In genomic region chr12:47357006-47357405, GRCh38 we compare ENCODE assay signal across 8 cellular contexts.
A peak's percentile ranks its signal among the peaks of the same experiment; 100 is the strongest.
DNase-seq lines count a peak whose midpoint lies in the region; ATAC-seq and TF ChIP-seq lines count a peak whose summit lies in the region.
"Not testable (repeated sequence)": the region's sequence is repeated elsewhere in the genome, so short reads cannot be mapped to it uniquely, and the experiment has no call there.

No MANE protein-coding gene starts in this region.

- H3K4me1 ChIP-seq in muscle layer of duodenum (ENCODE audit: control insufficient read depth in 1 of 2, insufficient read depth in 2 of 2, low read length in 2 of 2): not testable (repeated sequence)

- not testable (repeated sequence) for DNase-seq in CD14-positive monocyte (ENCODE audit: low spot score); T-helper 17 cell; activated CD8-positive, alpha-beta T cell treated with anti-CD3 and anti-CD28 coated beads for 36 hours; activated T-helper 2 cell treated with anti-CD3 and anti-CD28 coated beads, Interferon-gamma antibody, Interleukin-2, Interleukin-4, amounts not matched to agents 10 μg/mL and 5 μg/mL and 100 μg/mL, durations not matched to agents 14 hours and 24 hours and 36 hours (ENCODE audit: low spot score); activated naive CD8-positive, alpha-beta T cell treated with anti-CD3 and anti-CD28 coated beads, Interleukin-2, amount 50 U/mL, for 24 hours; stimulated activated effector memory CD8-positive, alpha-beta T cell treated with anti-CD3 and anti-CD28 coated beads, Interleukin-12 subunit alpha, Interleukin-12 subunit beta, amount 100 ng/mL, for 72 hours (ENCODE audit: low spot score in 2 of 2)

- peak overlapping the region in 1 of 2 donors; percentile 49 for H3K4me3 Mint-ChIP-seq in CD14-positive monocyte
- H3K4me3 Mint-ChIP-seq in IgD-negative memory B cell: peak overlapping the region in 3 of 4 donors; percentile 41 to 88 (median 59)
- not testable (repeated sequence) for H3K4me3 Mint-ChIP-seq in T-helper 17 cell
- peak overlapping the region; percentile 53 for H3K4me3 Mint-ChIP-seq in activated CD8-positive, alpha-beta T cell treated with anti-CD3 and anti-CD28 coated beads for 36 hours
- peak overlapping the region; percentile 45 for H3K4me3 Mint-ChIP-seq in activated T-helper 2 cell treated with anti-CD3 and anti-CD28 coated beads, Interferon-gamma antibody, Interleukin-2, Interleukin-4, amounts not matched to agents 10 μg/mL and 5 μg/mL and 100 μg/mL, durations not matched to agents 14 hours and 24 hours and 36 hours (ENCODE audit: low read depth)
- peak overlapping the region; percentile 86 for H3K4me3 Mint-ChIP-seq in activated naive CD8-positive, alpha-beta T cell treated with anti-CD3 and anti-CD28 coated beads, Interleukin-2, amount 50 U/mL, for 24 hours
- H3K4me3 Mint-ChIP-seq in stimulated activated effector memory CD8-positive, alpha-beta T cell treated with anti-CD3 and anti-CD28 coated beads, Interleukin-12 subunit alpha, Interleukin-12 subunit beta, amount 100 ng/mL, for 72 hours: peak overlapping the region; percentile 36

- CTCF ChIA-PET in activated CD8-positive, alpha-beta T cell treated with anti-CD3 and anti-CD28 coated beads for 36 hours (lab: Charles Lee): interaction anchor here (0.9 to 2.5 kb wide), 4 partner anchors 8 to 141 kb away, joined by 3 to 8 read pairs (median 3); no protein-coding TSS in a partner anchor

- H3K9me3 ChIP-seq in T-helper 17 cell (ENCODE audit: control insufficient read depth, low read length, poor library complexity, severe bottlenecking); muscle layer of duodenum (ENCODE audit: control insufficient read depth in 1 of 2, low read length in 2 of 2): not testable (repeated sequence)

- intact Hi-C loops in CD14-positive monocyte (cut with micrococcal nuclease): loop anchor here (2.0 to 10.0 kb wide), 4 partner anchors 40 to 142 kb away; no protein-coding TSS in a partner anchor
- intact Hi-C loops in activated CD8-positive, alpha-beta T cell treated with anti-CD3 and anti-CD28 coated beads for 36 hours (cut with micrococcal nuclease): loop anchor here (2.0 to 5.0 kb wide), 2 partner anchors 34 to 140 kb away; no protein-coding TSS in a partner anchor
- intact Hi-C loops in activated T-helper 2 cell treated with anti-CD3 and anti-CD28 coated beads, Interferon-gamma antibody, Interleukin-2, Interleukin-4, amounts not matched to agents 10 μg/mL and 5 μg/mL and 100 μg/mL, durations not matched to agents 14 hours and 24 hours and 36 hours (cut with micrococcal nuclease): loop anchor here (2.0 to 10.0 kb wide), 5 partner anchors 54 to 1138 kb away; partner anchors contain the start of gene SLC38A2

- not testable (repeated sequence) for H3K9me3 Mint-ChIP-seq in CD14-positive monocyte; activated T-helper 2 cell treated with anti-CD3 and anti-CD28 coated beads, Interferon-gamma antibody, Interleukin-2, Interleukin-4, amounts not matched to agents 10 μg/mL and 5 μg/mL and 100 μg/mL, durations not matched to agents 14 hours and 24 hours and 36 hours; activated naive CD8-positive, alpha-beta T cell treated with anti-CD3 and anti-CD28 coated beads, Interleukin-2, amount 50 U/mL, for 24 hours
- peaks cover 0 to 11% (median 2%) of the 10 kb centered on the region in 3 donors for H3K9me3 Mint-ChIP-seq in IgD-negative memory B cell
- H3K9me3 Mint-ChIP-seq in activated CD8-positive, alpha-beta T cell treated with anti-CD3 and anti-CD28 coated beads for 36 hours: peaks cover 11% of the 10 kb centered on the region
- H3K9me3 Mint-ChIP-seq in stimulated activated effector memory CD8-positive, alpha-beta T cell treated with anti-CD3 and anti-CD28 coated beads, Interleukin-12 subunit alpha, Interleukin-12 subunit beta, amount 100 ng/mL, for 72 hours: peaks cover 14% of the 10 kb centered on the region

- POLR2A ChIA-PET in activated CD8-positive, alpha-beta T cell treated with anti-CD3 and anti-CD28 coated beads for 36 hours (lab: Charles Lee): interaction anchor here (1.0 to 3.4 kb wide), 9 partner anchors 10 to 141 kb away, joined by 4 to 20 read pairs (median 6); no protein-coding TSS in a partner anchor

- H3K36me3 Mint-ChIP-seq in CD14-positive monocyte; IgD-negative memory B cell; T-helper 17 cell (ENCODE audit: low read depth): not testable (repeated sequence)
- H3K36me3 Mint-ChIP-seq in activated CD8-positive, alpha-beta T cell treated with anti-CD3 and anti-CD28 coated beads for 36 hours (ENCODE audit: low read depth): peaks cover 49% of the 10 kb centered on the region
- H3K36me3 Mint-ChIP-seq in activated T-helper 2 cell treated with anti-CD3 and anti-CD28 coated beads, Interferon-gamma antibody, Interleukin-2, Interleukin-4, amounts not matched to agents 10 μg/mL and 5 μg/mL and 100 μg/mL, durations not matched to agents 14 hours and 24 hours and 36 hours (ENCODE audit: low read depth): peaks cover 40% of the 10 kb centered on the region
- H3K36me3 Mint-ChIP-seq in activated naive CD8-positive, alpha-beta T cell treated with anti-CD3 and anti-CD28 coated beads, Interleukin-2, amount 50 U/mL, for 24 hours (ENCODE audit: low read depth): peaks cover 47% of the 10 kb centered on the region
- peaks cover 25% of the 10 kb centered on the region for H3K36me3 Mint-ChIP-seq in stimulated activated effector memory CD8-positive, alpha-beta T cell treated with anti-CD3 and anti-CD28 coated beads, Interleukin-12 subunit alpha, Interleukin-12 subunit beta, amount 100 ng/mL, for 72 hours

- not testable (repeated sequence) for ATAC-seq in T-helper 17 cell; activated CD8-positive, alpha-beta T cell treated with anti-CD3 and anti-CD28 coated beads for 36 hours; activated naive CD8-positive, alpha-beta T cell treated with anti-CD3 and anti-CD28 coated beads, Interleukin-2, amount 50 U/mL, for 24 hours; stimulated activated effector memory CD8-positive, alpha-beta T cell treated with anti-CD3 and anti-CD28 coated beads, Interleukin-12 subunit alpha, Interleukin-12 subunit beta, amount 100 ng/mL, for 72 hours

- H3K27ac Mint-ChIP-seq in CD14-positive monocyte (peak overlapping the region; percentile 98 to 100 (median 100)), IgD-negative memory B cell (peak overlapping the region; percentile 86 to 94 (median 93)), T-helper 17 cell (peak overlapping the region; percentile 14)
- peak overlapping the region; percentile 99 for H3K27ac Mint-ChIP-seq in activated CD8-positive, alpha-beta T cell treated with anti-CD3 and anti-CD28 coated beads for 36 hours
- H3K27ac Mint-ChIP-seq in activated T-helper 2 cell treated with anti-CD3 and anti-CD28 coated beads, Interferon-gamma antibody, Interleukin-2, Interleukin-4, amounts not matched to agents 10 μg/mL and 5 μg/mL and 100 μg/mL, durations not matched to agents 14 hours and 24 hours and 36 hours: peak overlapping the region; percentile 96
- H3K27ac Mint-ChIP-seq in activated naive CD8-positive, alpha-beta T cell treated with anti-CD3 and anti-CD28 coated beads, Interleukin-2, amount 50 U/mL, for 24 hours: peak overlapping the region; percentile 97
- peak overlapping the region; percentile 88 for H3K27ac Mint-ChIP-seq in stimulated activated effector memory CD8-positive, alpha-beta T cell treated with anti-CD3 and anti-CD28 coated beads, Interleukin-12 subunit alpha, Interleukin-12 subunit beta, amount 100 ng/mL, for 72 hours

- H3K4me1 Mint-ChIP-seq in CD14-positive monocyte: peaks cover 63% of the 10 kb centered on the region
- H3K4me1 Mint-ChIP-seq in IgD-negative memory B cell: peaks cover 56 to 68% (median 60%) of the 10 kb centered on the region in 3 donors
- peaks cover 41% of the 10 kb centered on the region for H3K4me1 Mint-ChIP-seq in T-helper 17 cell
- H3K4me1 Mint-ChIP-seq in activated CD8-positive, alpha-beta T cell treated with anti-CD3 and anti-CD28 coated beads for 36 hours (ENCODE audit: low read depth): peaks cover 81% of the 10 kb centered on the region
- H3K4me1 Mint-ChIP-seq in activated T-helper 2 cell treated with anti-CD3 and anti-CD28 coated beads, Interferon-gamma antibody, Interleukin-2, Interleukin-4, amounts not matched to agents 10 μg/mL and 5 μg/mL and 100 μg/mL, durations not matched to agents 14 hours and 24 hours and 36 hours (ENCODE audit: low read depth): peaks cover 69% of the 10 kb centered on the region
- peaks cover 86% of the 10 kb centered on the region for H3K4me1 Mint-ChIP-seq in activated naive CD8-positive, alpha-beta T cell treated with anti-CD3 and anti-CD28 coated beads, Interleukin-2, amount 50 U/mL, for 24 hours
- H3K4me1 Mint-ChIP-seq in stimulated activated effector memory CD8-positive, alpha-beta T cell treated with anti-CD3 and anti-CD28 coated beads, Interleukin-12 subunit alpha, Interleukin-12 subunit beta, amount 100 ng/mL, for 72 hours: peaks cover 72% of the 10 kb centered on the region

- not testable (repeated sequence) for H3K4me3 ChIP-seq in muscle layer of duodenum (ENCODE audit: low read depth in 1 of 2, low read length in 2 of 2)

- H3K36me3 ChIP-seq in muscle layer of duodenum (ENCODE audit: control insufficient read depth in 1 of 2, insufficient read depth in 2 of 2, low read length in 2 of 2): not testable (repeated sequence)

- H3K27me3 Mint-ChIP-seq in CD14-positive monocyte (ENCODE audit: low read depth in 3 of 3); IgD-negative memory B cell; T-helper 17 cell; activated CD8-positive, alpha-beta T cell treated with anti-CD3 and anti-CD28 coated beads for 36 hours; activated T-helper 2 cell treated with anti-CD3 and anti-CD28 coated beads, Interferon-gamma antibody, Interleukin-2, Interleukin-4, amounts not matched to agents 10 μg/mL and 5 μg/mL and 100 μg/mL, durations not matched to agents 14 hours and 24 hours and 36 hours (ENCODE audit: low read depth); activated naive CD8-positive, alpha-beta T cell treated with anti-CD3 and anti-CD28 coated beads, Interleukin-2, amount 50 U/mL, for 24 hours: not testable (repeated sequence)

- TF ChIP-seq CTCF in CD14-positive monocyte (IDR thresholded peaks at IDR 0.05); activated CD8-positive, alpha-beta T cell treated with anti-CD3 and anti-CD28 coated beads for 36 hours (IDR thresholded peaks at IDR 0.05): not testable (repeated sequence)

- H3K27me3 ChIP-seq in muscle layer of duodenum (ENCODE audit: low read depth, low read length): not testable (repeated sequence)

- H3K27ac ChIP-seq in muscle layer of duodenum (ENCODE audit: low read length): peak overlapping the region; percentile 61

Comparison
In these comparisons a context has a peak if more than half of its experiments do, and no peak if none do; other contexts are left out.
1. H3K27ac Mint-ChIP-seq: peak in every context shown above with its lines; median percentile 100 in CD14-positive monocyte; 99 in activated CD8-positive, alpha-beta T cell treated with anti-CD3 and anti-CD28 coated beads for 36 hours; 97 in activated naive CD8-positive, alpha-beta T cell treated with anti-CD3 and anti-CD28 coated beads, Interleukin-2, amount 50 U/mL, for 24 hours; 96 in activated T-helper 2 cell treated with anti-CD3 and anti-CD28 coated beads, Interferon-gamma antibody, Interleukin-2, Interleukin-4, amounts not matched to agents 10 μg/mL and 5 μg/mL and 100 μg/mL, durations not matched to agents 14 hours and 24 hours and 36 hours; 93 in IgD-negative memory B cell; 88 in stimulated activated effector memory CD8-positive, alpha-beta T cell treated with anti-CD3 and anti-CD28 coated beads, Interleukin-12 subunit alpha, Interleukin-12 subunit beta, amount 100 ng/mL, for 72 hours; 14 in T-helper 17 cell.